ENCODE assay signal across 8 cellular contexts in the genomic region with DNA sequence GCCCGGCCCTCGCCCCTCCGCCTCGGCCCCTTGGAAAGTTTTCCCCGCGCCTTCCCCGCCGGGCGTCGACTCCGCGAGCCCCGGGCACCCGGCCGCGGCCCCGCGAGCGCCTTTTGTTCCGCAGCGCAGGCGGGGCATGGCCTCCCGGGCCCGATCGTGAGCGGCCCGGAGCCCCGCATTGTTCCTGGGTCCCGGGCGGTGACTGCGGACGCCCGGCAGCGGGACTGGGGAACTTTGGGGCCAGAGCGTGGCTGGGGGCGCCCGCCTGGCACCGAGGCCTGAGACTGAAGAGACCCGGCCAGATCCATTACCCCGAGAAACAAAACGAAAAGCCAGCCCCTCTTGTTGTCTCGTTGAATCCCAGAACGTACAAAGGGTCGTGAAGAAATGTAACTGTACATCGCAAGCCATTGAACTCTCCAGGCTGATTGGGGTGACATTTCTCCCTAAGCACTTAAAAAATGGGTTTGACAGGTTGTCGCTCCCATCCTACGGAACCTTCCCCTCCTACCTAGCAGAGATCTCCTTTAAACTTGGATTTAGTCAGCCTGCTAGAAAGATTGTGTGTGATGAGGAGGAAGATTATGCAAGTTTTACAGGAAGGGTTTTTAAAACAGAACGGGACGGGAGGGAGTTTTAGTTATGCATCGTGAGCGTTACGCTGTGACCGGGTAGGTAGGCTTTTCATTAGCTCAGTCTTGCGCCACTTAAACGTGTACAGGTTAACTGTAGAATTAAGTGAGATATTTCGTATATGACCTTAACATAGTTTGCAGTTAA. TPM values are rescaled to one million over a fixed set of nuclear protein-coding genes. Genes with fewer than 3 reads are reported as not detected.
DNase-seq lines count a peak whose midpoint lies in the region; ATAC-seq, FAIRE-seq and TF ChIP-seq lines count a peak whose summit lies in the region.

No MANE protein-coding gene starts in this region.

- H3K27ac ChIP-seq in KOPT-K1 (ENCODE audit: low read depth, low read length, poor library complexity, severe bottlenecking), result peak overlapping the region; percentile 88
- H3K27ac ChIP-seq in esophagus muscularis mucosa (replicated peaks in 1 of 4), result peak overlapping the region; percentile 93 to 99 (median 96)
- H3K27ac ChIP-seq in neural cell (ENCODE audit: low read length), result peak overlapping the region; percentile 85

- H3K27me3 ChIP-seq in esophagus muscularis mucosa, result no peaks in the 10 kb centered on the region
- H3K27me3 ChIP-seq in neural cell (ENCODE audit: insufficient read depth, low read depth, low read length), result no peaks in the 10 kb centered on the region

- FAIRE-seq in H54 (lab: Jason Lieb, UNC), result peak; percentile 45

- TF ChIP-seq RAD21 in neural cell (conservative IDR thresholded peaks at IDR 0.05), result no peak

- TF ChIP-seq CTCF in esophagus muscularis mucosa (IDR thresholded peaks at IDR 0.05), result no peak
- TF ChIP-seq CTCF in neural cell (IDR thresholded peaks at IDR 0.05; ENCODE audit: poor library complexity, severe bottlenecking), result no peak

- no peak for TF ChIP-seq POLR2A in H54 (IDR thresholded peaks at IDR 0.05; ENCODE audit: low read depth, low read length)
- no peak for TF ChIP-seq POLR2A in esophagus muscularis mucosa (IDR thresholded peaks at IDR 0.05; ENCODE audit: low read depth)

- H3K4me3 ChIP-seq in esophagus muscularis mucosa, result peak overlapping the region; percentile 86 to 100 (median 92)
- peak overlapping the region; percentile 78 for H3K4me3 ChIP-seq in neural cell (ENCODE audit: low read length)

- H4K20me1 ChIP-seq in neural cell (ENCODE audit: insufficient read depth), result no peaks in the 10 kb centered on the region

- peaks cover 16 to 60% (median 53%) of the 10 kb centered on the region in 4 donors for H3K4me1 ChIP-seq in esophagus muscularis mucosa

- H2AFZ ChIP-seq in neural cell (ENCODE audit: low read depth, low read length), result no peak overlapping the region

- peak overlapping the region; percentile 87 for H3K4me2 ChIP-seq in neural cell (ENCODE audit: low read length)

- WGBS in esophagus muscularis mucosa, result under 1% methylated on average over 19 of the region's 56 CpGs

- peaks cover 51% of the 10 kb centered on the region for H3K79me2 ChIP-seq in neural cell (replicated peaks; ENCODE audit: insufficient read depth, low read length)

- H3F3A ChIP-seq in neural cell (ENCODE audit: insufficient read depth, low read length, poor library complexity, severe bottlenecking), result no peaks in the 10 kb centered on the region

- peak; percentile 14 to 15 for ATAC-seq in activated CD4-positive, CD25-positive, alpha-beta regulatory T cell treated with anti-CD3 and anti-CD28 coated beads, Interleukin-2, amount 50 U/mL, for 24 hours

- peak overlapping the region; percentile 94 for H3K9ac ChIP-seq in neural cell (ENCODE audit: low read length)

- intact Hi-C loops in esophagus muscularis mucosa (cut with DNase I), result loop anchor here (5.0 kb wide), 1 partner anchor 42 kb away; no protein-coding TSS in a partner anchor

- no peaks in the 10 kb centered on the region for H3K9me3 ChIP-seq in KOPT-K1 (ENCODE audit: insufficient read depth, low read length, poor library complexity, severe bottlenecking)
- H3K9me3 ChIP-seq in esophagus muscularis mucosa, result no peaks in the 10 kb centered on the region
- H3K9me3 ChIP-seq in neural cell (ENCODE audit: low read length), result no peaks in the 10 kb centered on the region

- TF ChIP-seq EP300 in esophagus muscularis mucosa (IDR thresholded peaks at IDR 0.05) (no peak), neural cell (conservative IDR thresholded peaks at IDR 0.05; ENCODE audit: poor library complexity, severe bottlenecking) (no peak)

- no peaks in the 10 kb centered on the region for H3K9me2 ChIP-seq in neural cell (ENCODE audit: insufficient read depth, low read length)

- peaks cover 14% of the 10 kb centered on the region; the same call in 1 of the 2 replicates for H3K36me3 ChIP-seq in KOPT-K1 (ENCODE audit: insufficient read depth, low read length)
- no peaks in the 10 kb centered on the region for H3K36me3 ChIP-seq in esophagus muscularis mucosa
- no peaks in the 10 kb centered on the region for H3K36me3 ChIP-seq in neural cell (ENCODE audit: insufficient read depth, low read length)

- DNase-seq in activated CD4-positive, CD25-positive, alpha-beta regulatory T cell (lab: John Stamatoyannopoulos, UW), result peak in 3 of 4 experiments; percentile 15 to 30 (median 25)
- DNase-seq in activated CD4-positive, CD25-positive, alpha-beta regulatory T cell treated with anti-CD3 and anti-CD28 coated beads, Interleukin-2, amount 50 U/mL, for 72 hours, result no peak
- DNase-seq in H54 (ENCODE audit: insufficient read length, low spot score) (peak; percentile 19), esophagus muscularis mucosa (ENCODE audit: extremely low spot score) (no peak), NCI-H2081 treated with DMSO at 0.1 percent for 48 hours (lab: John Stamatoyannopoulos, UW) (no peak)

TF ChIP-seq in neural cell, 6 proteins besides CTCF, POLR2A, EP300 and RAD21:
- TF ChIP-seq MXI1 (conservative IDR thresholded peaks at IDR 0.05; ENCODE audit: poor library complexity, severe bottlenecking) (peak; percentile 2), EZH2 (IDR thresholded peaks at IDR 0.05; ENCODE audit: borderline replicate concordance, insufficient read depth, low read length, poor library complexity, severe bottlenecking) (no peak), POLR2AphosphoS5 (IDR thresholded peaks at IDR 0.05) (no peak)
- TF ChIP-seq, protein P1, sequence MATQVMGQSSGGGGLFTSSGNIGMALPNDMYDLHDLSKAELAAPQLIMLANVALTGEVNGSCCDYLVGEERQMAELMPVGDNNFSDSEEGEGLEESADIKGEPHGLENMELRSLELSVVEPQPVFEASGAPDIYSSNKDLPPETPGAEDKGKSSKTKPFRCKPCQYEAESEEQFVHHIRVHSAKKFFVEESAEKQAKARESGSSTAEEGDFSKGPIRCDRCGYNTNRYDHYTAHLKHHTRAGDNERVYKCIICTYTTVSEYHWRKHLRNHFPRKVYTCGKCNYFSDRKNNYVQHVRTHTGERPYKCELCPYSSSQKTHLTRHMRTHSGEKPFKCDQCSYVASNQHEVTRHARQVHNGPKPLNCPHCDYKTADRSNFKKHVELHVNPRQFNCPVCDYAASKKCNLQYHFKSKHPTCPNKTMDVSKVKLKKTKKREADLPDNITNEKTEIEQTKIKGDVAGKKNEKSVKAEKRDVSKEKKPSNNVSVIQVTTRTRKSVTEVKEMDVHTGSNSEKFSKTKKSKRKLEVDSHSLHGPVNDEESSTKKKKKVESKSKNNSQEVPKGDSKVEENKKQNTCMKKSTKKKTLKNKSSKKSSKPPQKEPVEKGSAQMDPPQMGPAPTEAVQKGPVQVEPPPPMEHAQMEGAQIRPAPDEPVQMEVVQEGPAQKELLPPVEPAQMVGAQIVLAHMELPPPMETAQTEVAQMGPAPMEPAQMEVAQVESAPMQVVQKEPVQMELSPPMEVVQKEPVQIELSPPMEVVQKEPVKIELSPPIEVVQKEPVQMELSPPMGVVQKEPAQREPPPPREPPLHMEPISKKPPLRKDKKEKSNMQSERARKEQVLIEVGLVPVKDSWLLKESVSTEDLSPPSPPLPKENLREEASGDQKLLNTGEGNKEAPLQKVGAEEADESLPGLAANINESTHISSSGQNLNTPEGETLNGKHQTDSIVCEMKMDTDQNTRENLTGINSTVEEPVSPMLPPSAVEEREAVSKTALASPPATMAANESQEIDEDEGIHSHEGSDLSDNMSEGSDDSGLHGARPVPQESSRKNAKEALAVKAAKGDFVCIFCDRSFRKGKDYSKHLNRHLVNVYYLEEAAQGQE (IDR thresholded peaks at IDR 0.05; ENCODE audit: borderline replicate concordance), result peak; percentile 70

RNA-seq across cellular contexts. Expression of gene METTL9, which starts 0.8 kb away (rescaled TPM):
- 100 to 1,000 TPM in 2 of 4 donors, 10 to 100 TPM in 2; 70.2 to 122 (median 106) TPM for total RNA-seq in esophagus muscularis mucosa
- 483 and 496 TPM in 2 replicates for polyA plus RNA-seq in neural cell
- polyA minus RNA-seq in neural cell, result 355 and 399 TPM in 2 replicates

RNA-seq across cellular contexts. Expression of gene IGSF6, which starts 52.2 kb away (rescaled TPM):
- total RNA-seq in esophagus muscularis mucosa, result 1 to 10 TPM in 2 of 4 donors, under 1 TPM in 2; 0.69 to 4.5 (median 1.3) TPM
- not detected in 2 replicates for polyA plus RNA-seq in neural cell
- not detected in 2 replicates for polyA minus RNA-seq in neural cell

Comparison
In these comparisons a context has a peak if more than half of its experiments do, and no peak if none do; other contexts are left out.
1. DNase-seq: peak in activated CD4-positive, CD25-positive, alpha-beta regulatory T cell (3 of 4) and H54 (single experiment); none in activated CD4-positive, CD25-positive, alpha-beta regulatory T cell treated with anti-CD3 and anti-CD28 coated beads, Interleukin-2, amount 50 U/mL, for 72 hours (single experiment), esophagus muscularis mucosa (single experiment) and NCI-H2081 treated with DMSO at 0.1 percent for 48 hours (single experiment).
2. Peak in every context shown above with its lines, with median percentiles within 50 percentile points of each other: H3K27ac ChIP-seq.